15 cellular contexts compared by ENCODE assay signal in genomic region chr5:108641596-108641995, GRCh38.
DNase-seq lines count a peak whose midpoint lies in the region; ATAC-seq, FAIRE-seq and TF ChIP-seq lines count a peak whose summit lies in the region.
"Had no signal": no experiment of that assay in that cellular context is flagged by ENCODE, and none has a peak within 500 bp of the region (broad histone marks: within the 10 kb centered on the region; RNA-seq: fewer than 3 reads in every experiment).

No MANE protein-coding gene starts in this region.

- no peak for DNase-seq in heart right ventricle
- DNase-seq in right atrium auricular region (ENCODE audit: low spot score): no peak
- DNase-seq in endothelial cell of umbilical vein (ENCODE audit: low read depth, low spot score): no peak
- no peak for DNase-seq in smooth muscle cell (lab: John Stamatoyannopoulos, UW; ENCODE audit: unreplicated experiment)
- DNase-seq in NCI-H2107 (lab: John Stamatoyannopoulos, UW): no peak
- DNase-seq in DMS153 (lab: John Stamatoyannopoulos, UW): no peak
- DNase-seq: lower lobe of right lung, NCI-H1417 treated with DMSO at 0.1 percent for 48 hours had no signal

- H2AFZ ChIP-seq in Loucy (ENCODE audit: low read length): peak overlapping the region; percentile 76
- H2AFZ ChIP-seq in endothelial cell of umbilical vein (ENCODE audit: low read depth, low read length): peak overlapping the region; percentile 39
- H2AFZ ChIP-seq in smooth muscle cell (ENCODE audit: low read depth): peak overlapping the region; percentile 81

- dilution Hi-C loops in endothelial cell of umbilical vein (cut with MboI; ENCODE audit: extremely low pct_ligation_motif_present, low sequenced_read_pairs): no loop called here

- no peaks in the 10 kb centered on the region for H3K9me2 ChIP-seq in Loucy (replicated peaks; ENCODE audit: low read depth, low read length)

- TF ChIP-seq POLR2A in endothelial cell of umbilical vein (IDR thresholded peaks at IDR 0.05; ENCODE audit: low read depth, low read length): no peak

- H3K4me3 ChIP-seq in heart right ventricle (no peak overlapping the region), right atrium auricular region (no peak overlapping the region), Loucy (ENCODE audit: low read length, poor library complexity, severe bottlenecking) (peak overlapping the region; percentile 22), endothelial cell of umbilical vein (replicated peaks in 1 of 3; ENCODE audit: insufficient read depth in 1 of 3, low read depth in 1 of 3, low read length in 3 of 3) (no peak overlapping the region), smooth muscle cell (no peak overlapping the region)
- H3K4me3 ChIP-seq: A549; BLaER1 treated with 17β-estradiol and CSF1 and Interleukin-3, amounts not matched to agents 10 nM and 100 nM; lower lobe of right lung; tibial nerve had no signal

- H3K4me2 ChIP-seq in Loucy (ENCODE audit: low read depth, low read length, poor library complexity, severe bottlenecking): peak overlapping the region; percentile 62
- no peak overlapping the region for H3K4me2 ChIP-seq in endothelial cell of umbilical vein (ENCODE audit: insufficient read depth, low read length)
- peak overlapping the region; percentile 72 for H3K4me2 ChIP-seq in smooth muscle cell

- no TSS peak for BruUV-seq in endothelial cell of umbilical vein (replicated peaks; lab: Mats Ljungman, UMichigan)

- H3K27ac ChIP-seq in heart right ventricle (peak overlapping the region in 4 of 10 donors; percentile 34 to 75 (median 58)), right atrium auricular region (no peak overlapping the region), endothelial cell of umbilical vein (ENCODE audit: insufficient read depth, low read depth, low read length) (no peak overlapping the region), smooth muscle cell (ENCODE audit: low read depth) (no peak overlapping the region)
- H3K27ac ChIP-seq: A549, lower lobe of right lung, tibial nerve had no signal

- no peaks in the 10 kb centered on the region for H3K9me3 ChIP-seq in heart right ventricle
- no peaks in the 10 kb centered on the region for H3K9me3 ChIP-seq in right atrium auricular region
- H3K9me3 ChIP-seq in Loucy (ENCODE audit: insufficient read depth, low read depth, low read length): no peaks in the 10 kb centered on the region
- no peaks in the 10 kb centered on the region for H3K9me3 ChIP-seq in endothelial cell of umbilical vein (replicated peaks; ENCODE audit: control insufficient read depth, insufficient read depth, low read length)
- H3K9me3 ChIP-seq in smooth muscle cell (replicated peaks; ENCODE audit: low read depth): no peaks in the 10 kb centered on the region
- H3K9me3 ChIP-seq: A549, lower lobe of right lung, tibial nerve had no signal

- intact Hi-C loops in heart right ventricle (cut with DNase I): loop anchor here in 3 of 10 donors (5.0 to 10.0 kb wide), 3 partner anchors 826 to 1983 kb away; no protein-coding TSS in a partner anchor
- intact Hi-C loops in endothelial cell of umbilical vein (cut with micrococcal nuclease): loop anchor here (5.0 to 10.0 kb wide), 2 partner anchors 256 to 553 kb away; no protein-coding TSS in a partner anchor

- peak overlapping the region; percentile 22 for H3K9ac ChIP-seq in Loucy (ENCODE audit: low read depth, low read length, poor library complexity, severe bottlenecking)
- H3K9ac ChIP-seq in endothelial cell of umbilical vein (replicated peaks; ENCODE audit: extremely low read depth, insufficient read depth, low read length): no peak overlapping the region
- H3K9ac ChIP-seq in smooth muscle cell (ENCODE audit: low read depth): no peak overlapping the region

- H3K27me3 ChIP-seq in heart right ventricle (no peaks in the 10 kb centered on the region), right atrium auricular region (no peaks in the 10 kb centered on the region), Loucy (ENCODE audit: insufficient read depth, low read length, poor library complexity, severe bottlenecking) (no peaks in the 10 kb centered on the region), endothelial cell of umbilical vein (ENCODE audit: control insufficient read depth in 2 of 2, insufficient read depth in 2 of 2, low read length in 2 of 2) (no peaks in the 10 kb centered on the region), smooth muscle cell (ENCODE audit: low read depth) (no peaks in the 10 kb centered on the region)
- H3K27me3 ChIP-seq: BLaER1 treated with 17β-estradiol and CSF1 and Interleukin-3, amounts not matched to agents 10 nM and 100 nM; tibial nerve had no signal

- H3K9me1 ChIP-seq in endothelial cell of umbilical vein (replicated peaks; ENCODE audit: control insufficient read depth, extremely low read depth, insufficient read depth, low read length): no peaks in the 10 kb centered on the region

- H3K4me1 ChIP-seq in heart right ventricle (peaks cover 0 to 14% (median 5%) of the 10 kb centered on the region in 9 donors), right atrium auricular region (peaks cover 0 to 4% of the 10 kb centered on the region in 2 donors), Loucy (ENCODE audit: insufficient read depth, low read length, poor library complexity, severe bottlenecking) (no peaks in the 10 kb centered on the region), endothelial cell of umbilical vein (ENCODE audit: control insufficient read depth, extremely low read depth, insufficient read depth, low read length) (peaks cover 5% of the 10 kb centered on the region), smooth muscle cell (ENCODE audit: low read depth) (peaks cover 10% of the 10 kb centered on the region)
- H3K4me1 ChIP-seq: A549, lower lobe of right lung had no signal

- H3K79me2 ChIP-seq in Loucy (ENCODE audit: insufficient read depth, low read length) (no peaks in the 10 kb centered on the region), endothelial cell of umbilical vein (ENCODE audit: control insufficient read depth, insufficient read depth, low read length) (no peaks in the 10 kb centered on the region), smooth muscle cell (ENCODE audit: low read depth) (no peaks in the 10 kb centered on the region)

- H4K20me1 ChIP-seq in Loucy (ENCODE audit: insufficient read depth, low read length, poor library complexity, severe bottlenecking) (no peaks in the 10 kb centered on the region), endothelial cell of umbilical vein (replicated peaks; ENCODE audit: control insufficient read depth, extremely low read depth, insufficient read depth, low read length) (no peaks in the 10 kb centered on the region), smooth muscle cell (ENCODE audit: low read depth) (no peaks in the 10 kb centered on the region)
- H4K20me1 ChIP-seq: BLaER1 treated with 17β-estradiol and CSF1 and Interleukin-3, amounts not matched to agents 10 nM and 100 nM had no signal

- POLR2A ChIA-PET in endothelial cell of umbilical vein (lab: Charles Lee): no interaction called here

- TF ChIP-seq CTCF in heart right ventricle (IDR thresholded peaks at IDR 0.05) (no peak), right atrium auricular region (IDR thresholded peaks at IDR 0.05) (no peak), Loucy (conservative IDR thresholded peaks at IDR 0.05; ENCODE audit: low read length) (no peak), endothelial cell of umbilical vein (IDR thresholded peaks at IDR 0.05; ENCODE audit: extremely low read depth in 1 of 2, insufficient read depth in 1 of 2, low read depth in 1 of 2, low read length in 2 of 2) (no peak), smooth muscle cell (IDR thresholded peaks at IDR 0.05; ENCODE audit: borderline replicate concordance, insufficient read depth, poor library complexity, severe bottlenecking) (no peak)

- H3F3A ChIP-seq in Loucy (ENCODE audit: low read depth) (no peaks in the 10 kb centered on the region), smooth muscle cell (ENCODE audit: low read depth) (peaks cover 20% of the 10 kb centered on the region)

- CTCF ChIA-PET in endothelial cell of umbilical vein (lab: Charles Lee): interaction anchor here (0.6 to 2.4 kb wide), 60 partner anchors 8 to 1984 kb away, joined by 3 to 27 read pairs (median 4); partner anchors contain the start of gene FER

- WGBS in heart right ventricle, 2 donors: 47 to 48% methylated on average over 1 of the region's 1 CpG
- WGBS in smooth muscle cell (ENCODE audit: low lambda C conversion rate): 57% methylated on average over 1 of the region's 1 CpG

- H3K36me3 ChIP-seq in heart right ventricle (no peaks in the 10 kb centered on the region), right atrium auricular region (no peaks in the 10 kb centered on the region), Loucy (ENCODE audit: insufficient read depth, low read length) (no peaks in the 10 kb centered on the region), endothelial cell of umbilical vein (ENCODE audit: control insufficient read depth in 2 of 2, extremely low read depth in 1 of 2, insufficient read depth in 2 of 2, low read length in 2 of 2) (no peaks in the 10 kb centered on the region), smooth muscle cell (ENCODE audit: low read depth) (no peaks in the 10 kb centered on the region)
- H3K36me3 ChIP-seq: BLaER1 treated with 17β-estradiol and CSF1 and Interleukin-3, amounts not matched to agents 10 nM and 100 nM; lower lobe of right lung; tibial nerve had no signal

- FAIRE-seq in endothelial cell of umbilical vein (lab: Jason Lieb, UNC): no peak
- FAIRE-seq: A549, frontal cortex, RCC 7860 had no signal

- peak in 7 of 8 donors; percentile 20 to 90 (median 71) for ATAC-seq in heart right ventricle
- no peak for ATAC-seq in HG03520 (IDR thresholded peaks at IDR 0.05; ENCODE audit: unreplicated experiment)

TF ChIP-seq in endothelial cell of umbilical vein, 7 proteins besides CTCF, POLR2A, EP300 and RAD21:
- TF ChIP-seq JUN (IDR thresholded peaks at IDR 0.05; ENCODE audit: borderline replicate concordance, insufficient read depth, insufficient read length, low read depth) (no peak), FOS (IDR thresholded peaks at IDR 0.05; ENCODE audit: borderline replicate concordance, insufficient read depth, low read length) (no peak), MYC (IDR thresholded peaks at IDR 0.05; ENCODE audit: low read depth, low read length) (no peak), EZH2 (IDR thresholded peaks at IDR 0.05; ENCODE audit: borderline replicate concordance, low read depth, low read length, severe bottlenecking) (no peak), POLR2AphosphoS5 (IDR thresholded peaks at IDR 0.05; ENCODE audit: insufficient read depth, low read depth, low read length) (no peak), MAX (IDR thresholded peaks at IDR 0.05; ENCODE audit: insufficient read depth, insufficient read length) (no peak), GATA2 (IDR thresholded peaks at IDR 0.05; ENCODE audit: insufficient read depth, insufficient read length, low read depth, low read length) (no peak)
